1 cellular context compared by ENCODE assay signal in the genomic region with DNA sequence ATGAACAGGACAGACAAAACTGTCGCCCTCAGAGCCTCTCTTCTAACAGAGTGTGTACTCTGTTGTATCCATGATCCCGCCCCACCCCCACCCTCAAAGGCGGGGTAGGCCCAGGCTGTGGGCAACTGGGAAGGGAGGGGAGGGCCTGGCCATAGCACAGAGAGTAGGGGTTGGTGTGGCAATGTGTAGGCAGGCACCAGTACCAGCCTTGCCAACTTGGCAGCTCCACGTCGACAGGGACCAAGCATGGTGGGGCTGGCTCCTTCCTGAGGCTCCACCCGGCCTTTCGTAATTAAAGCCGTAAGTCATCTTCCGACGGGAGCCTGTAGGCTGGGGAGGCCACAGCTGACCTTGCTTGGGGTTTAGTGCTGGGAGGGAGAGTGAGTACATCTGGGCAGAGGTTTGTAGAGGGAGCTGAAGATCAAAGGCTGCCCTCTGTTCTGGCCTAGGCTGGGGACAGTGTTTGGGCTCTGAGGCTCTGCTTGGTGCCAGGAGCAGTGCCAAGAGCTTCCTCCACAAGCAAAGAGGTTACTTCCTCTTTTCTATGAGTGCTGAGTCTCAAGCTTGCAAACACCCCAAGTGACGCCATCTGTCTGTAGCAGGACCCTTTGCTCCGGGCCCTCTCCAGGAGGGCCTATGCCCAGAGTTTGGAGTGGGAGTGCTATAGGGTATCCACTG.
A peak's percentile ranks its signal among the peaks of the same experiment; 100 is the strongest.
TF ChIP-seq lines count a peak whose summit lies in the region.

No MANE protein-coding gene starts in this region.

TF ChIP-seq in GM12878, 131 proteins besides CTCF, POLR2A, EP300 and RAD21 (continued from another document):
- TF ChIP-seq, protein P1, sequence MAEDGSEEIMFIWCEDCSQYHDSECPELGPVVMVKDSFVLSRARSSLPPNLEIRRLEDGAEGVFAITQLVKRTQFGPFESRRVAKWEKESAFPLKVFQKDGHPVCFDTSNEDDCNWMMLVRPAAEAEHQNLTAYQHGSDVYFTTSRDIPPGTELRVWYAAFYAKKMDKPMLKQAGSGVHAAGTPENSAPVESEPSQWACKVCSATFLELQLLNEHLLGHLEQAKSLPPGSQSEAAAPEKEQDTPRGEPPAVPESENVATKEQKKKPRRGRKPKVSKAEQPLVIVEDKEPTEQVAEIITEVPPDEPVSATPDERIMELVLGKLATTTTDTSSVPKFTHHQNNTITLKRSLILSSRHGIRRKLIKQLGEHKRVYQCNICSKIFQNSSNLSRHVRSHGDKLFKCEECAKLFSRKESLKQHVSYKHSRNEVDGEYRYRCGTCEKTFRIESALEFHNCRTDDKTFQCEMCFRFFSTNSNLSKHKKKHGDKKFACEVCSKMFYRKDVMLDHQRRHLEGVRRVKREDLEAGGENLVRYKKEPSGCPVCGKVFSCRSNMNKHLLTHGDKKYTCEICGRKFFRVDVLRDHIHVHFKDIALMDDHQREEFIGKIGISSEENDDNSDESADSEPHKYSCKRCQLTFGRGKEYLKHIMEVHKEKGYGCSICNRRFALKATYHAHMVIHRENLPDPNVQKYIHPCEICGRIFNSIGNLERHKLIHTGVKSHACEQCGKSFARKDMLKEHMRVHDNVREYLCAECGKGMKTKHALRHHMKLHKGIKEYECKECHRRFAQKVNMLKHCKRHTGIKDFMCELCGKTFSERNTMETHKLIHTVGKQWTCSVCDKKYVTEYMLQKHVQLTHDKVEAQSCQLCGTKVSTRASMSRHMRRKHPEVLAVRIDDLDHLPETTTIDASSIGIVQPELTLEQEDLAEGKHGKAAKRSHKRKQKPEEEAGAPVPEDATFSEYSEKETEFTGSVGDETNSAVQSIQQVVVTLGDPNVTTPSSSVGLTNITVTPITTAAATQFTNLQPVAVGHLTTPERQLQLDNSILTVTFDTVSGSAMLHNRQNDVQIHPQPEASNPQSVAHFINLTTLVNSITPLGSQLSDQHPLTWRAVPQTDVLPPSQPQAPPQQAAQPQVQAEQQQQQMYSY (CRISPR knock-in tag; IDR thresholded peaks at IDR 0.05): no peak
- peak; percentile 36; the same call in 1 of the 2 replicates for TF ChIP-seq SPI1 (IDR thresholded peaks at IDR 0.05; ENCODE audit: borderline replicate concordance, insufficient read depth, low read depth, low read length)
